ENCODE assay signal across 29 cellular contexts in the genomic region with DNA sequence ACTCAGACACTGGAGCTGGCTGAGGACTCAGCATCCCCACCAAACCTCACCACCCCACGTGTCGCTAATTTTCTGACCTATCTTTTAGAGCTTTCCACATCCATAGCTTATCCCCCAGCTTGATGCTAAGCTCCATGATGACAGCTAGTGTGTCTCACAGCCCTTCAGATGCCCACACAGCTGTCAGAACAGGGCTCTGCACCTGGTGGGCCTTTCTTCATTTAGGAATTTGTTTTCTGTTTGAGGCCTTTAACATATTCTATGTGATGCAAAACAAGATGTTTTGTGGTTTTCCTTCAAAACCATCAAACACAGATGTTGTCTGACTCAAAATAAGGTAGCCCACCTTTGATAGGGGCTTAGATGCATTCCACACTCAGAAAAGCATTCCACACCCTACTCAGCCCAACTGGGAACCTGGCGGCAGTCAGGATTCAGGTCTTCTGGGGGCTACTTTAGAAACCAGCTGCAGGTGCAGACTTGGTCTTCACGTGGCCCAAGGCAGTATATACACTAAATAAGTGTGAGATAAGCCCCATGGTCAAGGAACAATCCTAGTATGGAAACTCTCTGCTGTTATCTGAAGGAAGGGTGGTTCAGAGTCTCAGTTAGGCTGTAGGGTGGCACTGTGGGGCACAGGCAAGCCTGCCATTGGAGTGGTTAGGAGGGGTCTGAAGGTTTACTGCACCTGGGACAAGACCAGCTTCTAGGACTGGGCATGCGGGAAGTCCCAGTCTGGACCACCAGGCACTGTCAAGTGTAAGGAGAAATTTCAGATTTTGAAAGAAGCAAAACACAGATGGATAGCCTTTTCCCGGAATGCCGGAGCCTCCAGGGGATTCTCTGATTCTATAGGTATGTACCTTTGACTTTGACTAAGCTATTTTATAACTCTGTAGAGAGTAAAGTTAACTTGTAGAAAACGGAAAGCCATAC. TPM values are rescaled to one million over a fixed set of nuclear protein-coding genes. Genes with fewer than 3 reads are reported as not detected.
DNase-seq lines count a peak whose midpoint lies in the region; TF ChIP-seq lines count a peak whose summit lies in the region.
"Had no signal": no experiment of that assay in that cellular context is flagged by ENCODE, and none has a peak within 500 bp of the region (broad histone marks: within the 10 kb centered on the region; RNA-seq: fewer than 3 reads in every experiment).

No MANE protein-coding gene starts in this region.

- peak overlapping the region in 7 of 11 experiments; percentile 14 to 100 (median 60); a peak in 13 of 22 replicates for H3K27ac ChIP-seq in BLaER1 treated with 17β-estradiol and CSF1 and Interleukin-3, amounts not matched to agents 10 nM and 100 nM
- peak overlapping the region; percentile 77 for H3K27ac ChIP-seq in iPS-20b (ENCODE audit: low read length)
- H3K27ac ChIP-seq in osteoblast (ENCODE audit: low read depth, low read length): no peak overlapping the region
- H3K27ac ChIP-seq: A549, HL-60, left ventricle myocardium inferior, RWPE1, thyroid gland had no signal

- H3K9me3 ChIP-seq in BLaER1 treated with 17β-estradiol and CSF1 and Interleukin-3, amounts not matched to agents 10 nM and 100 nM (replicated peaks in 1 of 11): peaks cover 0 to 16% (median 13%) of the 10 kb centered on the region in 11 experiments; a peak in 17 of 22 replicates
- H3K9me3 ChIP-seq in iPS-20b (ENCODE audit: insufficient read depth, low read depth, low read length) (peaks cover 11% of the 10 kb centered on the region), osteoblast (ENCODE audit: low read depth, low read length) (no peaks in the 10 kb centered on the region)
- H3K9me3 ChIP-seq: A549, left ventricle myocardium inferior, thyroid gland had no signal

- H2AFZ ChIP-seq in osteoblast (ENCODE audit: low read length): no peak overlapping the region

- DNase-seq in H7 (peak; percentile 47), RPMI8226 (peak; percentile 60), COR-L47 (lab: John Stamatoyannopoulos, UW) (no peak), osteoblast (ENCODE audit: insufficient read length, low spot score, missing footprints) (no peak), cerebellar cortex (ENCODE audit: low spot score) (no peak), ureter (ENCODE audit: low spot score) (no peak)
- DNase-seq: activated CD4-positive, alpha-beta T cell treated with anti-CD3 and anti-CD28 coated beads for 48 hours; activated gamma-delta T cell treated with Interleukin-2 at 50 U/mL for 16 hours; activated T-cell treated with anti-CD3 and anti-CD28 coated beads, Interleukin-2, amount 50 U/mL, for 4 hours; AML-193; Caco-2; central memory CD4-positive, alpha-beta T cell; DMS79; HFFc6; hippocampal formation; left ventricle myocardium inferior; mesendoderm; NCI-H2029 treated with DMSO at 0.1 percent for 48 hours; NCI-H69; stimulated activated naive CD8-positive, alpha-beta T cell treated with anti-CD3 and anti-CD28 coated beads, Interleukin-15, amount 100 ng/mL, for 72 hours; thyroid gland had no signal

- peaks cover 17 to 91% (median 76%) of the 10 kb centered on the region in 10 experiments for H3K4me1 ChIP-seq in BLaER1 treated with 17β-estradiol and CSF1 and Interleukin-3, amounts not matched to agents 10 nM and 100 nM
- peaks cover 31% of the 10 kb centered on the region for H3K4me1 ChIP-seq in iPS-20b (ENCODE audit: insufficient read depth, low read length)
- H3K4me1 ChIP-seq in osteoblast (ENCODE audit: insufficient read depth, low read length): peaks cover 14% of the 10 kb centered on the region

- no peak overlapping the region for H3K4me3 ChIP-seq in BLaER1 treated with 17β-estradiol and CSF1 and Interleukin-3, amounts not matched to agents 10 nM and 100 nM
- H3K4me3 ChIP-seq in H7 (ENCODE audit: insufficient read depth, low read depth, low read length): no peak overlapping the region
- H3K4me3 ChIP-seq in iPS-20b (ENCODE audit: low read length): peak overlapping the region; percentile 50
- H3K4me3 ChIP-seq in osteoblast (ENCODE audit: insufficient read depth, low read length): no peak overlapping the region
- H3K4me3 ChIP-seq: A549, left ventricle myocardium inferior, thyroid gland had no signal

- H4K20me1 ChIP-seq in BLaER1 treated with 17β-estradiol and CSF1 and Interleukin-3, amounts not matched to agents 10 nM and 100 nM: no peaks in the 10 kb centered on the region
- no peaks in the 10 kb centered on the region for H4K20me1 ChIP-seq in osteoblast (ENCODE audit: insufficient read depth, low read length)

- TF ChIP-seq CTCF in osteoblast (IDR thresholded peaks at IDR 0.05; ENCODE audit: extremely low read depth, low read depth, low read length): no peak

- H3K79me2 ChIP-seq in osteoblast (ENCODE audit: insufficient read depth, low read length): no peaks in the 10 kb centered on the region

- H3K4me2 ChIP-seq in BLaER1 treated with 17β-estradiol and CSF1 and Interleukin-3, amounts not matched to agents 10 nM and 100 nM: peak overlapping the region in 8 of 11 experiments; percentile 15 to 71 (median 64); a peak in 16 of 22 replicates
- no peak overlapping the region for H3K4me2 ChIP-seq in osteoblast (ENCODE audit: insufficient read depth, low read length)
- H3K4me2 ChIP-seq: A549 had no signal

- H3K36me3 ChIP-seq in BLaER1 treated with 17β-estradiol and CSF1 and Interleukin-3, amounts not matched to agents 10 nM and 100 nM: peaks cover 0 to 6% (median 2%) of the 10 kb centered on the region in 11 experiments; a peak in 5 of 22 replicates
- H3K36me3 ChIP-seq in H7 (replicated peaks; ENCODE audit: control insufficient read depth, insufficient read depth, low read length) (no peaks in the 10 kb centered on the region), iPS-20b (ENCODE audit: insufficient read depth, low read depth, low read length) (peaks cover 14% of the 10 kb centered on the region; the same call in 1 of the 2 replicates), osteoblast (ENCODE audit: insufficient read depth, low read length) (no peaks in the 10 kb centered on the region)

- H3K27me3 ChIP-seq in BLaER1 treated with 17β-estradiol and CSF1 and Interleukin-3, amounts not matched to agents 10 nM and 100 nM: no peaks in the 10 kb centered on the region
- H3K27me3 ChIP-seq in H7 (ENCODE audit: control insufficient read depth, insufficient read depth, low read length) (no peaks in the 10 kb centered on the region), iPS-20b (ENCODE audit: insufficient read depth, low read length) (no peaks in the 10 kb centered on the region), osteoblast (ENCODE audit: insufficient read depth, low read length) (no peaks in the 10 kb centered on the region)
- H3K27me3 ChIP-seq: thyroid gland had no signal

- H3K9ac ChIP-seq in BLaER1 treated with 17β-estradiol and CSF1 and Interleukin-3, amounts not matched to agents 10 nM and 100 nM: peak overlapping the region in 5 of 11 experiments; percentile 5 to 60 (median 57); a peak in 7 of 22 replicates
- H3K9ac ChIP-seq in iPS-20b (ENCODE audit: low read depth, low read length): peak overlapping the region; percentile 67; the same call in 1 of the 2 replicates

RNA-seq across cellular contexts. Expression of a gene that starts 20.1 kb away (rescaled TPM):
- total RNA-seq in H7 (2014; rRNA removed; shearing (Covaris generic)): 3.3 and 3.9 TPM in 2 replicates
- total RNA-seq in osteoblast: 4.7 and 5.1 TPM in 2 replicates
- total RNA-seq in ureter: 0.81 TPM
- total RNA-seq: T-helper 2 cell treated with Interferon-gamma antibody and Interleukin-4, amounts not matched to agents 100 ng/mL and 5 ng/mL, for 36 hours had no signal

RNA-seq across cellular contexts. Expression of a gene that starts 48.2 kb away (rescaled TPM):
- total RNA-seq in H7 (2014; rRNA removed; shearing (Covaris generic)): 0.07 TPM in 1 of 2 replicates, not detected in the other
- total RNA-seq in osteoblast (not detected in 2 replicates), ureter (not detected)
- total RNA-seq: activated T-cell treated with anti-CD3 and anti-CD28 coated beads, Interleukin-2, amount 50 U/mL, for 4 hours; Caco-2; fibroblast of lung; HFFc6; left ventricle myocardium inferior; myocyte; T-helper 2 cell treated with Interferon-gamma antibody and Interleukin-4, amounts not matched to agents 100 ng/mL and 5 ng/mL, for 36 hours; thyroid gland had no signal

Comparison
In these comparisons a context has a peak if more than half of its experiments do, and no peak if none do; other contexts are left out.
1. DNase-seq: peak in H7 (single experiment) and RPMI8226 (single experiment); none in COR-L47 (single experiment), osteoblast (single experiment), cerebellar cortex (single experiment) and ureter (single experiment).